In the genomic region with DNA sequence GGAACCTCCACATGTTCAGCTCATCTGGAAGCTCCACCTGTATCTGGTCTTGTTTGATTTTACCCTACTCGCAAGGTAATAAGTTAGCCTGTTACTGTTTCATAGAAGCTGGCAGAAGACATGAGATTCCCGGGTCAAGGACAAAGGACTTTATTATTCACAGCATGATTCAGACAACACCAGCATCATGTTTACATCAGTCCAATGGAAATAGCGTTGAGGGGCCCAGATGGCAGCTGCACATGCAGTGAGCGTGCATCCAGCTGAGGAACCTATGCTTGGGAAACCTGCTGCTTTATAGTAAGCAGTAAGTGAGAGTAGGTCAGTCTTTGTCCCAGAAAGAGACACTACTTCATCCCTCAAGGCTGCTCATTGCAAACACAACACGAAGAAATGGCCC, we compare ENCODE assay signal across 14 cellular contexts. TPM values are rescaled to one million over a fixed set of nuclear protein-coding genes. Genes with fewer than 3 reads are reported as not detected.
DNase-seq lines count a peak whose midpoint lies in the region; ATAC-seq and TF ChIP-seq lines count a peak whose summit lies in the region.
"Had no signal": no experiment of that assay in that cellular context is flagged by ENCODE, and none has a peak within 500 bp of the region (broad histone marks: within the 10 kb centered on the region; RNA-seq: fewer than 3 reads in every experiment).

No MANE protein-coding gene starts in this region.

- peak overlapping the region; percentile 30 for H3K4me3 Mint-ChIP-seq in activated CD4-positive, alpha-beta T cell treated with anti-CD3 and anti-CD28 coated beads, Interleukin-2, amount 10 ng/mL, durations not matched to agents 24 days and 14 days
- peak overlapping the region; percentile 68 for H3K4me3 Mint-ChIP-seq in activated T-helper 17 cell treated with anti-CD3 and anti-CD28 coated beads, Interleukin-2, amount 50 U/mL, for 72 hours
- H3K4me3 Mint-ChIP-seq: H9 had no signal

- no peak overlapping the region for H3K27ac Mint-ChIP-seq in activated CD4-positive, alpha-beta T cell treated with anti-CD3 and anti-CD28 coated beads, Interleukin-2, amount 10 ng/mL, durations not matched to agents 24 days and 14 days
- no peak overlapping the region for H3K27ac Mint-ChIP-seq in activated T-helper 17 cell treated with anti-CD3 and anti-CD28 coated beads, Interleukin-2, amount 50 U/mL, for 72 hours
- H3K27ac Mint-ChIP-seq: H9 had no signal

- no peak overlapping the region for H3K4me3 ChIP-seq in HEK293 (ENCODE audit: low read depth, low read length)
- H3K4me3 ChIP-seq: ascending aorta had no signal

- no peaks in the 10 kb centered on the region for H3K4me1 ChIP-seq in HEK293 (ENCODE audit: control insufficient read depth, insufficient read depth, low read length)
- H3K4me1 ChIP-seq: ascending aorta had no signal

- intact Hi-C loops in activated CD4-positive, alpha-beta T cell treated with anti-CD3 and anti-CD28 coated beads, Interleukin-2, amount 10 ng/mL, durations not matched to agents 24 days and 14 days (cut with micrococcal nuclease) = loop anchor here (1.0 kb wide), 2 partner anchors 25 to 36 kb away; no protein-coding TSS in a partner anchor

- CTCF ChIA-PET in HEK293 (lab: Yijun Ruan, JAX) = no interaction called here

- peaks cover 3% of the 10 kb centered on the region for H3K9me3 Mint-ChIP-seq in activated CD4-positive, alpha-beta T cell treated with anti-CD3 and anti-CD28 coated beads, Interleukin-2, amount 10 ng/mL, durations not matched to agents 24 days and 14 days
- H3K9me3 Mint-ChIP-seq in activated T-helper 17 cell treated with anti-CD3 and anti-CD28 coated beads, Interleukin-2, amount 50 U/mL, for 72 hours = no peaks in the 10 kb centered on the region
- H3K9me3 Mint-ChIP-seq: H9 had no signal

- no peaks in the 10 kb centered on the region for H3K27me3 Mint-ChIP-seq in activated CD4-positive, alpha-beta T cell treated with anti-CD3 and anti-CD28 coated beads, Interleukin-2, amount 10 ng/mL, durations not matched to agents 24 days and 14 days
- no peaks in the 10 kb centered on the region for H3K27me3 Mint-ChIP-seq in activated T-helper 17 cell treated with anti-CD3 and anti-CD28 coated beads, Interleukin-2, amount 50 U/mL, for 72 hours

- no peak for DNase-seq in activated CD4-positive, alpha-beta T cell treated with anti-CD3 and anti-CD28 coated beads, Interleukin-2, amount 10 ng/mL, durations not matched to agents 24 days and 14 days
- no peak for DNase-seq in activated CD4-positive, alpha-beta T cell treated with anti-CD3 and anti-CD28 coated beads, Interleukin-2, amount 50 U/mL, for 4 hours
- peak; percentile 50 for DNase-seq in midbrain (lab: John Stamatoyannopoulos, UW)
- no peak for DNase-seq in HPDE6-E6E7 (ENCODE audit: extremely low spot score)
- no peak for DNase-seq in OCI-M1 (lab: John Stamatoyannopoulos, UW)
- DNase-seq: foreskin keratinocyte, H9, NCI-H1694 treated with DMSO at 0.1 percent for 48 hours, NCI-H510A treated with DMSO at 0.1 percent for 48 hours had no signal

- TF ChIP-seq CTCF in HEK293 (tag by site-specific recombination; IDR thresholded peaks at IDR 0.05) = no peak

- H3K36me3 ChIP-seq in HEK293 (ENCODE audit: control insufficient read depth in 2 of 2, insufficient read depth in 1 of 2, low read length in 2 of 2) = no peaks in the 10 kb centered on the region
- H3K36me3 ChIP-seq: ascending aorta had no signal

- no peaks in the 10 kb centered on the region for H3K9me3 ChIP-seq in HEK293 (ENCODE audit: control insufficient read depth, insufficient read depth, low read depth, low read length)
- H3K9me3 ChIP-seq: ascending aorta had no signal

- no peak for ATAC-seq in activated T-helper 17 cell treated with anti-CD3 and anti-CD28 coated beads, Interleukin-2, amount 50 U/mL, for 72 hours (replicated peaks)
- no peak for ATAC-seq in HG02588 (IDR thresholded peaks at IDR 0.05; ENCODE audit: unreplicated experiment)
- ATAC-seq: foreskin keratinocyte had no signal

- H3K27ac ChIP-seq in HEK293 (ENCODE audit: extremely low read depth, low read depth, low read length) = no peak overlapping the region
- H3K27ac ChIP-seq: ascending aorta, foreskin keratinocyte had no signal

- H3K36me3 Mint-ChIP-seq in activated CD4-positive, alpha-beta T cell treated with anti-CD3 and anti-CD28 coated beads, Interleukin-2, amount 10 ng/mL, durations not matched to agents 24 days and 14 days (ENCODE audit: low read depth) = peaks cover 10% of the 10 kb centered on the region
- H3K36me3 Mint-ChIP-seq in activated T-helper 17 cell treated with anti-CD3 and anti-CD28 coated beads, Interleukin-2, amount 50 U/mL, for 72 hours (ENCODE audit: low read depth) = no peaks in the 10 kb centered on the region

- POLR2A ChIA-PET in HEK293 (lab: Yijun Ruan, JAX) = no interaction called here

- peaks cover 40% of the 10 kb centered on the region for H3K4me1 Mint-ChIP-seq in activated CD4-positive, alpha-beta T cell treated with anti-CD3 and anti-CD28 coated beads, Interleukin-2, amount 10 ng/mL, durations not matched to agents 24 days and 14 days
- H3K4me1 Mint-ChIP-seq in activated T-helper 17 cell treated with anti-CD3 and anti-CD28 coated beads, Interleukin-2, amount 50 U/mL, for 72 hours = peaks cover 32% of the 10 kb centered on the region

TF ChIP-seq in HEK293, 187 proteins besides CTCF, POLR2A, EP300 and RAD21:
- TF ChIP-seq ZNF416 (tag by site-specific recombination; IDR thresholded peaks at IDR 0.05) = no peak
- TF ChIP-seq ZIC2 (tag by site-specific recombination; IDR thresholded peaks at IDR 0.05) = peak; percentile 46; the same call in 1 of the 2 replicates
TF ChIP-seq in HEK293: peak in this region for 1.

RNA-seq across cellular contexts. Expression of a gene that starts 19.8 kb away (rescaled TPM):
- 30.4 and 30.7 TPM in 2 replicates for total RNA-seq in activated CD4-positive, alpha-beta T cell treated with anti-CD3 and anti-CD28 coated beads, Interleukin-2, amount 10 ng/mL, durations not matched to agents 24 days and 14 days
- total RNA-seq in activated T-helper 17 cell treated with anti-CD3 and anti-CD28 coated beads, Interleukin-2, amount 50 U/mL, for 72 hours = 10 to 100 TPM; 17.8 to 19.0 TPM
- total RNA-seq: OCI-LY7 had no signal
